In genomic region chr6:6008648-6009421, GRCh38 we compare ENCODE assay signal across 8 cellular contexts. TPM values are rescaled to one million over a fixed set of nuclear protein-coding genes. Genes with fewer than 3 reads are reported as not detected.
DNase-seq lines count a peak whose midpoint lies in the region; ATAC-seq, FAIRE-seq and TF ChIP-seq lines count a peak whose summit lies in the region.

No MANE protein-coding gene starts in this region.

- intact Hi-C loops in endothelial cell of umbilical vein (cut with micrococcal nuclease) = loop anchor here (1.0 to 5.0 kb wide), 5 partner anchors 13 to 1303 kb away; partner anchors contain the start of gene SSR1

- dilution Hi-C loops in endothelial cell of umbilical vein (cut with MboI; ENCODE audit: extremely low pct_ligation_motif_present, low sequenced_read_pairs) = no loop called here

- TF ChIP-seq CTCF in VCaP (conservative IDR thresholded peaks at IDR 0.05) (no peak), endothelial cell of umbilical vein (IDR thresholded peaks at IDR 0.05; ENCODE audit: extremely low read depth in 1 of 2, insufficient read depth in 1 of 2, low read depth in 1 of 2, low read length in 2 of 2) (no peak)

- H3K9ac ChIP-seq in endothelial cell of umbilical vein (replicated peaks; ENCODE audit: extremely low read depth, insufficient read depth, low read length) = peak overlapping the region; percentile 27

- no peaks in the 10 kb centered on the region for H4K20me1 ChIP-seq in endothelial cell of umbilical vein (replicated peaks; ENCODE audit: control insufficient read depth, extremely low read depth, insufficient read depth, low read length)

- CTCF ChIA-PET in endothelial cell of umbilical vein (lab: Charles Lee) = interaction anchor here (0.8 to 3.9 kb wide), 4 partner anchors 18 to 586 kb away, joined by 3 to 10 read pairs (median 4); no protein-coding TSS in a partner anchor

- no TSS peak for BruUV-seq in endothelial cell of umbilical vein (replicated peaks; lab: Mats Ljungman, UMichigan)

- DNase-seq in stimulated activated naive CD4-positive, alpha-beta T cell (lab: John Stamatoyannopoulos, UW) = peak in 4 of 6 experiments; percentile 14 to 28 (median 23)
- no peak for DNase-seq in stimulated activated naive CD4-positive, alpha-beta T cell treated with Interleukin-2 at 50 U/mL for 16 hours (lab: John Stamatoyannopoulos, UW)
- DNase-seq in NCI-H1930 (lab: John Stamatoyannopoulos, UW) (peak; percentile 89 to 92), endothelial cell of umbilical vein (ENCODE audit: low read depth, low spot score) (peak; percentile 86)

- peak overlapping the region; percentile 67 for H3K4me2 ChIP-seq in endothelial cell of umbilical vein (ENCODE audit: insufficient read depth, low read length)

- WGBS in thymus = 3% methylated on average over 62 of the region's 62 CpGs

- no peak for TF ChIP-seq POLR2A in endothelial cell of umbilical vein (IDR thresholded peaks at IDR 0.05; ENCODE audit: low read depth, low read length)

- peaks cover 21% of the 10 kb centered on the region for H3K4me1 ChIP-seq in endothelial cell of umbilical vein (ENCODE audit: control insufficient read depth, extremely low read depth, insufficient read depth, low read length)
- H3K4me1 ChIP-seq in muscle layer of duodenum (ENCODE audit: control insufficient read depth in 1 of 2, insufficient read depth in 2 of 2, low read length in 2 of 2) = peaks cover 0 to 39% of the 10 kb centered on the region in 2 donors
- H3K4me1 ChIP-seq in thymus (ENCODE audit: control insufficient read depth, insufficient read depth, low read length) = peaks cover 22% of the 10 kb centered on the region

- H2AFZ ChIP-seq in endothelial cell of umbilical vein (ENCODE audit: low read depth, low read length) = peak overlapping the region; percentile 91

- ATAC-seq in HG02840 (IDR thresholded peaks at IDR 0.05; ENCODE audit: low FRiP score, unreplicated experiment) = peak; percentile 64

- POLR2A ChIA-PET in endothelial cell of umbilical vein (lab: Charles Lee) = interaction anchor here (0.6 kb wide), 1 partner anchor 646 kb away, joined by 4 read pairs; no protein-coding TSS in a partner anchor

- H3K9me3 ChIP-seq in endothelial cell of umbilical vein (replicated peaks; ENCODE audit: control insufficient read depth, insufficient read depth, low read length) = no peaks in the 10 kb centered on the region
- H3K9me3 ChIP-seq in muscle layer of duodenum (ENCODE audit: control insufficient read depth in 1 of 2, low read length in 2 of 2) = no peaks in the 10 kb centered on the region
- peaks cover 1% of the 10 kb centered on the region for H3K9me3 ChIP-seq in thymus (ENCODE audit: control insufficient read depth)

- H3K27me3 ChIP-seq in endothelial cell of umbilical vein (ENCODE audit: control insufficient read depth in 2 of 2, insufficient read depth in 2 of 2, low read length in 2 of 2) (peaks cover 34 to 57% of the 10 kb centered on the region in 2 experiments), muscle layer of duodenum (ENCODE audit: low read depth, low read length) (peaks cover 59% of the 10 kb centered on the region), thymus (ENCODE audit: control insufficient read depth, insufficient read depth) (peaks cover 52% of the 10 kb centered on the region)

- H3K79me2 ChIP-seq in endothelial cell of umbilical vein (ENCODE audit: control insufficient read depth, insufficient read depth, low read length) = no peaks in the 10 kb centered on the region

- H3K36me3 ChIP-seq in endothelial cell of umbilical vein (ENCODE audit: control insufficient read depth in 2 of 2, extremely low read depth in 1 of 2, insufficient read depth in 2 of 2, low read length in 2 of 2) (no peaks in the 10 kb centered on the region), muscle layer of duodenum (ENCODE audit: control insufficient read depth in 1 of 2, insufficient read depth in 2 of 2, low read length in 2 of 2) (no peaks in the 10 kb centered on the region), thymus (ENCODE audit: control insufficient read depth, insufficient read depth) (no peaks in the 10 kb centered on the region)

- no peaks in the 10 kb centered on the region for H3K9me1 ChIP-seq in endothelial cell of umbilical vein (replicated peaks; ENCODE audit: control insufficient read depth, extremely low read depth, insufficient read depth, low read length)

- H3K27ac ChIP-seq in VCaP (peak overlapping the region; percentile 66), endothelial cell of umbilical vein (ENCODE audit: insufficient read depth, low read depth, low read length) (no peak overlapping the region), muscle layer of duodenum (ENCODE audit: low read length) (no peak overlapping the region), thymus (ENCODE audit: low read depth) (no peak overlapping the region)

- peak; percentile 73 for FAIRE-seq in endothelial cell of umbilical vein (lab: Jason Lieb, UNC)

- peak overlapping the region; percentile 21 to 86 (median 43) for H3K4me3 ChIP-seq in endothelial cell of umbilical vein (replicated peaks in 1 of 3; ENCODE audit: insufficient read depth in 1 of 3, low read depth in 1 of 3, low read length in 3 of 3)
- H3K4me3 ChIP-seq in muscle layer of duodenum (ENCODE audit: low read depth in 1 of 2, low read length in 2 of 2) = peak overlapping the region; percentile 56 to 60
- peak overlapping the region; percentile 55 for H3K4me3 ChIP-seq in thymus (ENCODE audit: low read length)

TF ChIP-seq in endothelial cell of umbilical vein, 7 proteins besides CTCF, POLR2A, EP300 and RAD21:
- TF ChIP-seq MYC (IDR thresholded peaks at IDR 0.05; ENCODE audit: low read depth, low read length) (no peak), POLR2AphosphoS5 (IDR thresholded peaks at IDR 0.05; ENCODE audit: insufficient read depth, low read depth, low read length) (no peak), JUN (IDR thresholded peaks at IDR 0.05; ENCODE audit: borderline replicate concordance, insufficient read depth, insufficient read length, low read depth) (no peak), MAX (IDR thresholded peaks at IDR 0.05; ENCODE audit: insufficient read depth, insufficient read length) (no peak), FOS (IDR thresholded peaks at IDR 0.05; ENCODE audit: borderline replicate concordance, insufficient read depth, low read length) (no peak), EZH2 (IDR thresholded peaks at IDR 0.05; ENCODE audit: borderline replicate concordance, low read depth, low read length, severe bottlenecking) (no peak), GATA2 (IDR thresholded peaks at IDR 0.05; ENCODE audit: insufficient read depth, insufficient read length, low read depth, low read length) (no peak)

RNA-seq across cellular contexts. Expression of gene NRN1, which starts 2.1 kb away (rescaled TPM):
- total RNA-seq in endothelial cell of umbilical vein = 25.6 and 26.2 TPM in 2 replicates
- polyA plus RNA-seq in endothelial cell of umbilical vein (10.9 and 12.8 TPM in 2 replicates), thymus (7.4 TPM)
- 12.4 and 16.6 TPM in 2 replicates for polyA plus RNA-seq in endothelial cell of umbilical vein (2011; cell fraction: cytosol; rRNA removed)
- polyA plus RNA-seq in endothelial cell of umbilical vein (2011; cell fraction: nucleus; rRNA removed) = 17.9 and 20.3 TPM in 2 replicates
- polyA plus RNA-seq in endothelial cell of umbilical vein (2012) = 22.7 and 26.1 TPM in 2 replicates
- polyA minus RNA-seq in endothelial cell of umbilical vein = 5.3 and 7.2 TPM in 2 replicates
- not detected for polyA minus RNA-seq in endothelial cell of umbilical vein (2011; cell fraction: cytosol; rRNA and poly(A)+ RNA removed)
- 2.4 and 3.6 TPM in 2 replicates for polyA minus RNA-seq in endothelial cell of umbilical vein (2011; cell fraction: nucleus; rRNA and poly(A)+ RNA removed)
